ENCODE assay signal across 8 cellular contexts in genomic region chr1:54376085-54377039, GRCh38. TPM values are rescaled to one million over a fixed set of nuclear protein-coding genes. Genes with fewer than 3 reads are reported as not detected.
A peak's percentile ranks its signal among the peaks of the same experiment; 100 is the strongest.
DNase-seq lines count a peak whose midpoint lies in the region; ATAC-seq and TF ChIP-seq lines count a peak whose summit lies in the region.

No MANE protein-coding gene starts in this region.

- no peak overlapping the region for H3K9ac ChIP-seq in colonic mucosa (ENCODE audit: low read depth in 2 of 2, low read length in 2 of 2)

- H3K36me3 ChIP-seq in thymus (ENCODE audit: control insufficient read depth, insufficient read depth) (peaks cover 63% of the 10 kb centered on the region), colonic mucosa (no peaks in the 10 kb centered on the region), ovary (no peaks in the 10 kb centered on the region), SJCRH30 (no peaks in the 10 kb centered on the region)

- TF ChIP-seq POLR2A in ovary (IDR thresholded peaks at IDR 0.05): no peak

- H3K27me3 ChIP-seq in thymus (ENCODE audit: control insufficient read depth, insufficient read depth) (no peaks in the 10 kb centered on the region), colonic mucosa (no peaks in the 10 kb centered on the region), ovary (no peaks in the 10 kb centered on the region), SJCRH30 (no peaks in the 10 kb centered on the region)

- DNase-seq in GM12864 (ENCODE audit: low read depth) (peak; percentile 86), colonic mucosa (no peak), ovary (no peak), SJCRH30 (no peak)

- TF ChIP-seq EP300 in ovary (IDR thresholded peaks at IDR 0.05): no peak

- H3K27ac ChIP-seq in thymus (ENCODE audit: low read depth) (peak overlapping the region; percentile 11), colonic mucosa (no peak overlapping the region), ovary (peak overlapping the region in 1 of 2 donors; percentile 20), SJCRH30 (no peak overlapping the region)

- H3K4me3 ChIP-seq in GM12864 (ENCODE audit: low read depth, low read length) (peak overlapping the region; percentile 42), thymus (ENCODE audit: low read length) (no peak overlapping the region), colonic mucosa (no peak overlapping the region), ovary (no peak overlapping the region), SJCRH30 (no peak overlapping the region)

- peak overlapping the region; percentile 44 to 95 (median 81) for H3K27ac Mint-ChIP-seq in brain

- peak overlapping the region in 3 of 5 experiments; percentile 21 to 51 (median 24) for H3K4me3 Mint-ChIP-seq in brain

- H3K9me3 Mint-ChIP-seq in brain: peaks cover 0 to 2% (median 0%) of the 10 kb centered on the region in 5 experiments

- TF ChIP-seq CTCF in GM12864 (IDR thresholded peaks at IDR 0.05; ENCODE audit: low read depth, low read length, missing control alignments): no peak
- no peak for TF ChIP-seq CTCF in brain (conservative IDR thresholded peaks at IDR 0.05)
- TF ChIP-seq CTCF in colonic mucosa (IDR thresholded peaks at IDR 0.05): no peak
- no peak for TF ChIP-seq CTCF in ovary (IDR thresholded peaks at IDR 0.05)

- peaks cover 97% of the 10 kb centered on the region for H3K4me1 Mint-ChIP-seq in brain

- H3K9me3 ChIP-seq in thymus (ENCODE audit: control insufficient read depth) (no peaks in the 10 kb centered on the region), colonic mucosa (no peaks in the 10 kb centered on the region), ovary (no peaks in the 10 kb centered on the region), SJCRH30 (replicated peaks) (no peaks in the 10 kb centered on the region)

- no peaks in the 10 kb centered on the region for H3K27me3 Mint-ChIP-seq in brain

- intact Hi-C loops in colonic mucosa (cut with DNase I): no loop called here
- intact Hi-C loops in ovary (cut with DNase I): no loop called here

- H3K36me3 Mint-ChIP-seq in brain: peaks cover 35% of the 10 kb centered on the region

- ATAC-seq in GM19463 (IDR thresholded peaks at IDR 0.05; ENCODE audit: unreplicated experiment) (peak; percentile 46), HG03457 (IDR thresholded peaks at IDR 0.05; ENCODE audit: unreplicated experiment) (peak; percentile 34)

- peaks cover 35% of the 10 kb centered on the region for H3K4me1 ChIP-seq in thymus (ENCODE audit: control insufficient read depth, insufficient read depth, low read length)
- peaks cover 18% of the 10 kb centered on the region for H3K4me1 ChIP-seq in colonic mucosa
- peaks cover 59% of the 10 kb centered on the region for H3K4me1 ChIP-seq in ovary (ENCODE audit: insufficient read depth)
- no peaks in the 10 kb centered on the region for H3K4me1 ChIP-seq in SJCRH30

- 78% methylated on average over 10 of the region's 10 CpGs for WGBS in thymus
- WGBS in ovary, 3 donors: 73 to 80% (median 76%) methylated on average over 10 of the region's 10 CpGs

RNA-seq across cellular contexts. Expression of gene SSBP3, which starts 29.8 kb away (rescaled TPM):
- polyA plus RNA-seq in brain (ENCODE audit: insufficient read depth, low read depth, low replicate concordance) (197 TPM), thymus (55.7 TPM), ovary (100 to 1,000 TPM; 156 to 200 TPM)
- total RNA-seq in colonic mucosa (10 to 100 TPM; 63.8 to 76.5 TPM), ovary (100 to 1,000 TPM in 5 of 7 donors, 10 to 100 TPM in 2; 41.2 to 247 (median 143) TPM)
- 27.0 and 32.1 TPM in 2 replicates for total RNA-seq in SJCRH30 (2014; rRNA removed; shearing (Covaris generic))
